ENCODE assay signal across 1 cellular context in the genomic region with DNA sequence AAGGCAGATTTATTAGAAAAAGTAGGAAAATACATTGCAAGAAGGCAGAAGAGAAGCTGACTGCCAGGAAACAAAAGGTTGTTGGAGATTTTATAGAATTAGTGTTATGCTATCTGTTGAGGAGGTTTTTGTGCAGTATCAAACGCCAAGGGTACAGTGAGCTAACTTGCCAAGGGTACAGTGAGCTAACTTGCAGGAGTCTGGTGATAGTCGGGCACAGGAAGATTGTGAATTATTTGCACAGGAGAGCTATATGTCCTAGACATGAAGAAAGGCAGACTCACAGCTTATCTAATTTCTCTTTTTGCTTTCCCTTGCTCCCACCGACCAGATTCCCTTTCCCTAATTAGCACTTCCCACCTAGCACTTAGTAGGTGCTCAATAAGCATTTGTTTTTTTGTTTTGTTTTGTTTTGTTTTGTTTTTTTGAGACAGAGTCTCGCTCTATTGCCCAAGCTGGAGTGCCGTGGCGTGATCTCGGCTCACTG.
TF ChIP-seq lines count a peak whose summit lies in the region.

No MANE protein-coding gene starts in this region.

TF ChIP-seq in liver, 16 proteins besides CTCF, POLR2A, EP300 and RAD21 (continued from another document):
- TF ChIP-seq, protein P1, sequence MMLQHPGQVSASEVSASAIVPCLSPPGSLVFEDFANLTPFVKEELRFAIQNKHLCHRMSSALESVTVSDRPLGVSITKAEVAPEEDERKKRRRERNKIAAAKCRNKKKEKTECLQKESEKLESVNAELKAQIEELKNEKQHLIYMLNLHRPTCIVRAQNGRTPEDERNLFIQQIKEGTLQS (IDR thresholded peaks at IDR 0.05) = no peak
- TF ChIP-seq, protein P2, sequence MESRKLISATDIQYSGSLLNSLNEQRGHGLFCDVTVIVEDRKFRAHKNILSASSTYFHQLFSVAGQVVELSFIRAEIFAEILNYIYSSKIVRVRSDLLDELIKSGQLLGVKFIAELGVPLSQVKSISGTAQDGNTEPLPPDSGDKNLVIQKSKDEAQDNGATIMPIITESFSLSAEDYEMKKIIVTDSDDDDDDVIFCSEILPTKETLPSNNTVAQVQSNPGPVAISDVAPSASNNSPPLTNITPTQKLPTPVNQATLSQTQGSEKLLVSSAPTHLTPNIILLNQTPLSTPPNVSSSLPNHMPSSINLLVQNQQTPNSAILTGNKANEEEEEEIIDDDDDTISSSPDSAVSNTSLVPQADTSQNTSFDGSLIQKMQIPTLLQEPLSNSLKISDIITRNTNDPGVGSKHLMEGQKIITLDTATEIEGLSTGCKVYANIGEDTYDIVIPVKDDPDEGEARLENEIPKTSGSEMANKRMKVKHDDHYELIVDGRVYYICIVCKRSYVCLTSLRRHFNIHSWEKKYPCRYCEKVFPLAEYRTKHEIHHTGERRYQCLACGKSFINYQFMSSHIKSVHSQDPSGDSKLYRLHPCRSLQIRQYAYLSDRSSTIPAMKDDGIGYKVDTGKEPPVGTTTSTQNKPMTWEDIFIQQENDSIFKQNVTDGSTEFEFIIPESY (IDR thresholded peaks at IDR 0.05) = no peak
- TF ChIP-seq HNF4G (IDR thresholded peaks at IDR 0.05) (no peak), EGR1 (IDR thresholded peaks at IDR 0.05; ENCODE audit: low read depth in 2 of 2) (no peak)
- TF ChIP-seq, protein P3, sequence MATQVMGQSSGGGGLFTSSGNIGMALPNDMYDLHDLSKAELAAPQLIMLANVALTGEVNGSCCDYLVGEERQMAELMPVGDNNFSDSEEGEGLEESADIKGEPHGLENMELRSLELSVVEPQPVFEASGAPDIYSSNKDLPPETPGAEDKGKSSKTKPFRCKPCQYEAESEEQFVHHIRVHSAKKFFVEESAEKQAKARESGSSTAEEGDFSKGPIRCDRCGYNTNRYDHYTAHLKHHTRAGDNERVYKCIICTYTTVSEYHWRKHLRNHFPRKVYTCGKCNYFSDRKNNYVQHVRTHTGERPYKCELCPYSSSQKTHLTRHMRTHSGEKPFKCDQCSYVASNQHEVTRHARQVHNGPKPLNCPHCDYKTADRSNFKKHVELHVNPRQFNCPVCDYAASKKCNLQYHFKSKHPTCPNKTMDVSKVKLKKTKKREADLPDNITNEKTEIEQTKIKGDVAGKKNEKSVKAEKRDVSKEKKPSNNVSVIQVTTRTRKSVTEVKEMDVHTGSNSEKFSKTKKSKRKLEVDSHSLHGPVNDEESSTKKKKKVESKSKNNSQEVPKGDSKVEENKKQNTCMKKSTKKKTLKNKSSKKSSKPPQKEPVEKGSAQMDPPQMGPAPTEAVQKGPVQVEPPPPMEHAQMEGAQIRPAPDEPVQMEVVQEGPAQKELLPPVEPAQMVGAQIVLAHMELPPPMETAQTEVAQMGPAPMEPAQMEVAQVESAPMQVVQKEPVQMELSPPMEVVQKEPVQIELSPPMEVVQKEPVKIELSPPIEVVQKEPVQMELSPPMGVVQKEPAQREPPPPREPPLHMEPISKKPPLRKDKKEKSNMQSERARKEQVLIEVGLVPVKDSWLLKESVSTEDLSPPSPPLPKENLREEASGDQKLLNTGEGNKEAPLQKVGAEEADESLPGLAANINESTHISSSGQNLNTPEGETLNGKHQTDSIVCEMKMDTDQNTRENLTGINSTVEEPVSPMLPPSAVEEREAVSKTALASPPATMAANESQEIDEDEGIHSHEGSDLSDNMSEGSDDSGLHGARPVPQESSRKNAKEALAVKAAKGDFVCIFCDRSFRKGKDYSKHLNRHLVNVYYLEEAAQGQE (IDR thresholded peaks at IDR 0.05) = no peak
